29 cellular contexts compared by ENCODE assay signal in the genomic region with DNA sequence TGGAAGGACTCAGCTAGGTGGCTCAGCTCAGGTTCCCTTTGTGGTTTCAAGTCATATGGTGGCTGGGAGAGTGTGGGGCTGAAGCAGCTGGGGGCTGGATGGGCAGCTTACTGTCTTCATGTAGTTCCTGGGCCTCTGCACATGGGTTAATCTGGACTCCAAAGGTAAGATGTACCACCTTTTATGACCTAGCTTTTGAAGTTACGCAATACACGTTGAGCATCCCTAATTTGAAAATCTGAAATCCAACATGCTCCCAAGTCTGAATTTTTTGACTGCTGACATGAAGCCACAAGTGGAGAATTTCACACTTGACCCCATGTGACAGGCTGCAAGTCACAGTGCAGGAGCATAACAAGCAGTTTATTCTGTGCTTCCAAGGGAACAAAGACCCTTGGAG.
"Had no signal": no experiment of that assay in that cellular context is flagged by ENCODE, and none has a peak within 500 bp of the region (broad histone marks: within the 10 kb centered on the region; RNA-seq: fewer than 3 reads in every experiment).

No MANE protein-coding gene starts in this region.

- H3K79me2 ChIP-seq: parathyroid adenoma had no signal

- H3K27ac ChIP-seq: ovary, parathyroid adenoma, psoas muscle, skin epidermis, spleen, suprapubic skin, testis, tibial artery, transverse colon, upper lobe of right lung, uterus had no signal

- H2AFZ ChIP-seq: parathyroid adenoma had no signal

- H3K9ac ChIP-seq: parathyroid adenoma had no signal

- H3K4me2 ChIP-seq: smooth muscle cell had no signal

- H3K27me3 ChIP-seq: ovary, spleen, suprapubic skin, testis, tibial artery, transverse colon, upper lobe of right lung, uterus had no signal

- DNase-seq: naive thymus-derived CD8-positive, alpha-beta T cell; nephron progenitor cell; occipital lobe; ovary; posterior cingulate gyrus; psoas muscle; right cardiac atrium; spleen; stimulated activated CD4-positive, alpha-beta T cell treated with anti-CD3 and anti-CD28 coated beads, Interleukin-12 subunit alpha, Interleukin-12 subunit beta, amount 100 ng/mL, for 4 hours; stimulated activated CD4-positive, alpha-beta T cell treated with anti-CD3 and anti-CD28 coated beads, Interleukin-1b, Interleukin-23, amount 100 ng/mL, for 48 hours; stimulated activated CD4-positive, alpha-beta T cell treated with anti-CD3 and anti-CD28 coated beads, Interleukin-4, amount 100 ng/mL, for 1 hour; stimulated activated CD4-positive, alpha-beta T cell treated with anti-CD3 and anti-CD28 coated beads, Interleukin-4, amount 100 ng/mL, for 4 hours; stimulated activated CD8-positive, alpha-beta memory T cell treated with anti-CD3 and anti-CD28 coated beads, Interleukin-4, amount 100 ng/mL, for 48 hours; stimulated activated naive CD4-positive, alpha-beta T cell; stimulated activated naive CD8-positive, alpha-beta T cell treated with anti-CD3 and anti-CD28 coated beads, Interleukin-15, amount 100 ng/mL, for 72 hours; stimulated activated naive CD8-positive, alpha-beta T cell treated with anti-CD3 and anti-CD28 coated beads, Interleukin-15, Interleukin-2, amounts not matched to agents 100 U/mL and 50 U/mL, for 24 hours; substantia nigra; testis; tibial artery; transverse colon; upper lobe of right lung; uterus had no signal

- H3K9me3 ChIP-seq: ovary, testis, transverse colon, upper lobe of right lung, uterus had no signal

- H3K36me3 ChIP-seq: ovary, spleen, suprapubic skin, tibial artery, transverse colon, upper lobe of right lung, uterus had no signal

- H3K4me3 ChIP-seq: ovary, psoas muscle, skin epidermis, smooth muscle cell, spleen, suprapubic skin, testis, tibial artery, transverse colon, upper lobe of right lung, uterus had no signal

- H3K4me1 ChIP-seq: parathyroid adenoma, psoas muscle, spleen, suprapubic skin, testis, tibial artery, transverse colon, upper lobe of right lung, uterus had no signal

- ATAC-seq: naive thymus-derived CD8-positive, alpha-beta T cell; natural killer cell treated with Interleukin-12 subunit alpha and Interleukin-12 subunit beta and Interleukin-15 and Interleukin-18, amount 100 ng/mL, for 72 hours; psoas muscle; right cardiac atrium; sciatic nerve; stimulated activated memory B cell treated with anti-CD40 and anti-IgM and Interleukin-4, amounts not matched to agents 10 μg/mL and 1 μg/mL and 100 μg/mL, for 72 hours; stimulated activated naive CD8-positive, alpha-beta T cell treated with anti-CD3 and anti-CD28 coated beads, Interleukin-15, amount 100 ng/mL, for 72 hours; stimulated activated naive CD8-positive, alpha-beta T cell treated with anti-CD3 and anti-CD28 coated beads, Interleukin-15, Interleukin-2, amounts not matched to agents 100 U/mL and 50 U/mL, for 24 hours; upper lobe of right lung had no signal
